In the genomic region with DNA sequence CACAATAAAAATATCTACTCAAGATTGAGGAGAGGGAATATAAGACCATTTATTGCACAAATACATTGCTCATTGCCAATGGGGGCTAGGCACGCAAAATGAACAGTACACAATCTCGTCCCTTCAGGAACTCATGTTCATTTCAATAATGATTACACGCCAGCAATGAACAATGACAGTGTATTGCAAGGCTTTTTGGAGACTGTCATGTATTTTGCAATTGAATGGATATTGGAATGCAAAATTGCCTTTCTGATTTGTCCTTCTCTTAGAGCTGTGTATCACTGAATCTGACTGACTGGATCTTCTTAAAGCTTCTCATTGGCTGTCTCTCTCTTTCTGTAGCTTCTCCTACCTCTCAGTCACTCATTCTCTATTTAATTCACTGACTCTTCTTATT, we compare ENCODE assay signal across 29 cellular contexts.
"Had no signal": no experiment of that assay in that cellular context is flagged by ENCODE, and none has a peak within 500 bp of the region (broad histone marks: within the 10 kb centered on the region; RNA-seq: fewer than 3 reads in every experiment).

No MANE protein-coding gene starts in this region.

- H3K4me2 ChIP-seq: hepatocyte had no signal

- H3K9me3 Mint-ChIP-seq: naive thymus-derived CD8-positive, alpha-beta T cell; nephron; stimulated activated memory B cell treated with anti-CD40 and anti-IgM and Interleukin-4, amounts not matched to agents 10 μg/mL and 1 μg/mL and 100 μg/mL, for 72 hours; stimulated activated naive CD8-positive, alpha-beta T cell treated with anti-CD3 and anti-CD28 coated beads, Interleukin-15, amount 100 ng/mL, for 72 hours; type B pancreatic cell had no signal

- H3K36me3 ChIP-seq: heart right ventricle, left lung, lower lobe of right lung, pancreas, prostate gland, sigmoid colon, tibial nerve, uterus had no signal

- H2AFZ ChIP-seq: hepatocyte had no signal

- DNase-seq: heart right ventricle; left colon; left lung; lower lobe of right lung; mammary epithelial cell; mesenchymal stem cell; naive thymus-derived CD8-positive, alpha-beta T cell; nucleus accumbens; pancreas; posterior cingulate gyrus; retina; right cardiac atrium; sigmoid colon; small intestine; stimulated activated CD4-positive, alpha-beta T cell treated with anti-CD3 and anti-CD28 coated beads, Interleukin-1b, Interleukin-23, amount 100 ng/mL, for 48 hours; stimulated activated CD4-positive, alpha-beta T cell treated with anti-CD3 and anti-CD28 coated beads, Interleukin-2, amount 100 ng/mL, for 48 hours; stimulated activated CD4-positive, alpha-beta T cell treated with anti-CD3 and anti-CD28 coated beads, Interleukin-4, amount 100 ng/mL, for 4 hours; stimulated activated CD8-positive, alpha-beta memory T cell treated with anti-CD3 and anti-CD28 coated beads, Interleukin-4, amount 100 ng/mL, for 48 hours; stimulated activated naive CD4-positive, alpha-beta T cell treated with Interleukin-2 at 50 U/mL for 16 hours; stimulated activated naive CD8-positive, alpha-beta T cell treated with anti-CD3 and anti-CD28 coated beads, Interleukin-15, amount 100 ng/mL, for 72 hours; substantia nigra; uterus had no signal

- FAIRE-seq: keratinocyte, pancreas, small intestine had no signal

- H3K27me3 Mint-ChIP-seq: stimulated activated memory B cell treated with anti-CD40 and anti-IgM and Interleukin-4, amounts not matched to agents 10 μg/mL and 1 μg/mL and 100 μg/mL, for 72 hours; stimulated activated naive CD8-positive, alpha-beta T cell treated with anti-CD3 and anti-CD28 coated beads, Interleukin-15, amount 100 ng/mL, for 72 hours; type B pancreatic cell had no signal

- H3K27ac ChIP-seq: heart right ventricle, hepatocyte, left lung, lower lobe of right lung, pancreas, prostate gland, sigmoid colon, tibial nerve, uterus had no signal

- ATAC-seq: heart right ventricle; left colon; left lung; lower lobe of right lung; naive thymus-derived CD8-positive, alpha-beta T cell; pancreas; right cardiac atrium; stimulated activated memory B cell treated with anti-CD40 and anti-IgM and Interleukin-4, amounts not matched to agents 10 μg/mL and 1 μg/mL and 100 μg/mL, for 72 hours; stimulated activated naive CD8-positive, alpha-beta T cell treated with anti-CD3 and anti-CD28 coated beads, Interleukin-15, amount 100 ng/mL, for 72 hours had no signal

- H3K9me3 ChIP-seq: heart right ventricle, left lung, lower lobe of right lung, pancreas, prostate gland, sigmoid colon, tibial nerve, uterus had no signal

- H3K79me2 ChIP-seq: hepatocyte had no signal

- H3K36me3 Mint-ChIP-seq: naive thymus-derived CD8-positive, alpha-beta T cell; stimulated activated memory B cell treated with anti-CD40 and anti-IgM and Interleukin-4, amounts not matched to agents 10 μg/mL and 1 μg/mL and 100 μg/mL, for 72 hours; type B pancreatic cell had no signal

- H3K27me3 ChIP-seq: heart right ventricle, hepatocyte, left lung, pancreas, sigmoid colon, tibial nerve, uterus had no signal

- H3K4me3 Mint-ChIP-seq: naive thymus-derived CD8-positive, alpha-beta T cell; nephron; stimulated activated memory B cell treated with anti-CD40 and anti-IgM and Interleukin-4, amounts not matched to agents 10 μg/mL and 1 μg/mL and 100 μg/mL, for 72 hours; stimulated activated naive CD8-positive, alpha-beta T cell treated with anti-CD3 and anti-CD28 coated beads, Interleukin-15, amount 100 ng/mL, for 72 hours; type B pancreatic cell had no signal

- H3K27ac Mint-ChIP-seq: nephron; stimulated activated memory B cell treated with anti-CD40 and anti-IgM and Interleukin-4, amounts not matched to agents 10 μg/mL and 1 μg/mL and 100 μg/mL, for 72 hours; stimulated activated naive CD8-positive, alpha-beta T cell treated with anti-CD3 and anti-CD28 coated beads, Interleukin-15, amount 100 ng/mL, for 72 hours; type B pancreatic cell had no signal

- H3K4me1 ChIP-seq: left lung, lower lobe of right lung, pancreas, prostate gland had no signal

- H3K4me3 ChIP-seq: heart right ventricle, hepatocyte, left lung, lower lobe of right lung, pancreas, prostate gland, sigmoid colon, tibial nerve, uterus had no signal
